8 cellular contexts compared by ENCODE assay signal in the genomic region with DNA sequence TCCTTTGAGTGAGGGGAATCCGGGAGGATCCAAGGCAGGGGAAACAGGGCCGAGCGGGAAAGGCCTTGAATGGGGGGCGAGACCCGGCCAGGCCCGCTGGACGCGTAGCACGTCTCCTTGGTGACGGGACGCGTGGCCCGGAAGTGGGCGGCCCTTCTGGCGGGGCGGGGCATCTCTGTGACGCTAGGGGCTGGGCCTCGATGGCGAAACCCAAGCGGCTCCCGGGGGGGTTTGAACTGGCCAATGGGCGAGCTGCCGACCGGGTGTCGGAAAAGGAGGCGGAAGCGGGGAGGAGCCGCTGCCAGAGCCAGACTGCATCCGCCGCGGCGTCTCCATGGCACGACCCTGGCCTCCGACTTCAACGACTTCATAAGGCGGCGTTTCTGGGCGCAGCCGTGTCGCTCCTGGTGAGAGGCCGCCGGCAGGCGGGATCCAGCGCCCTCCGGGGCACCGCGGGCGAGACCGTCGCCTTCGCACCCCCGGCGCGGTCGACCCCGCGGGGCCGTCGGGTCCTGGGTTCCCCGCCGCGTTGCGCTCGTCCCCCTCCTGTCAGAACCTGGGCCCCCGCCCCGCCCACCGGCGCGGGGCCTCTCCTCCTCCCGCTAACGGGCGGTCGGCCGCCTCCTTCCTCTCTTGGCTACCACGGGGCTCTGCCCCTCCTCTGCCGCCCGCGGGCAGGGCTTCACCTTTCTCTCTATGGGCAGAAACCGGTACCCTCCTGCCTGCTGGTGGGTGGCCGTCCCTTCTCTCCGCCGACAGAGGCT. TPM values are rescaled to one million over a fixed set of nuclear protein-coding genes. Genes with fewer than 3 reads are reported as not detected.
DNase-seq lines count a peak whose midpoint lies in the region; ATAC-seq and TF ChIP-seq lines count a peak whose summit lies in the region.

ODF2 (plus strand) TSS at position 158 of the 764 bp plus-strand sequence; CDS start at position 244, 86 bp downstream.

- H3K79me2 ChIP-seq in OCI-LY3 (ENCODE audit: low read length) = peaks cover 25% of the 10 kb centered on the region

- TF ChIP-seq CTCF in OCI-LY3 (IDR thresholded peaks at IDR 0.05; ENCODE audit: low read depth, low read length) (no peak), endothelial cell (IDR thresholded peaks at IDR 0.05; ENCODE audit: unreplicated experiment) (no peak)

- H3K4me1 Mint-ChIP-seq in endothelial cell (ENCODE audit: unreplicated experiment) = peaks cover 37% of the 10 kb centered on the region

- peaks cover 16% of the 10 kb centered on the region for H3K36me3 ChIP-seq in OCI-LY3 (replicated peaks; ENCODE audit: low read depth, low read length)

- H3K9me3 Mint-ChIP-seq in endothelial cell (ENCODE audit: unreplicated experiment) = no peaks in the 10 kb centered on the region

- peaks cover 9% of the 10 kb centered on the region for H3K27me3 Mint-ChIP-seq in endothelial cell (ENCODE audit: unreplicated experiment)

- H3K4me2 ChIP-seq in OCI-LY3 (ENCODE audit: low read length) = peak within 1 kb of the TSS; percentile 89

- H3K4me1 ChIP-seq in OCI-LY3 (ENCODE audit: low read length) = peaks cover 6% of the 10 kb centered on the region

- H4K20me1 ChIP-seq in OCI-LY3 (ENCODE audit: insufficient read depth, low read length) = peaks cover 7% of the 10 kb centered on the region

- ATAC-seq in GM21526 (IDR thresholded peaks at IDR 0.05; ENCODE audit: low FRiP score, unreplicated experiment) = peak; percentile 84

- H3K36me3 Mint-ChIP-seq in endothelial cell (ENCODE audit: low read depth, unreplicated experiment) = peaks cover 22% of the 10 kb centered on the region

- no peaks in the 10 kb centered on the region for H3K9me3 ChIP-seq in OCI-LY3 (ENCODE audit: insufficient read depth, low read length)

- H3K27ac ChIP-seq in OCI-LY3 (ENCODE audit: low read length) = peak within 1 kb of the TSS; percentile 74

- H3K4me3 Mint-ChIP-seq in endothelial cell (ENCODE audit: unreplicated experiment) = peak within 1 kb of the TSS; percentile 89

- H3K9ac ChIP-seq in OCI-LY3 (ENCODE audit: low read length) = peak within 1 kb of the TSS; percentile 86

- H3K4me3 ChIP-seq in OCI-LY3 (ENCODE audit: low read length) = peak within 1 kb of the TSS; percentile 93

- peak; percentile 98 for DNase-seq in DMS 273 (lab: John Stamatoyannopoulos, UW; ENCODE audit: unreplicated experiment)
- peak; percentile 96 for DNase-seq in HuH-7.5 (ENCODE audit: low spot score)
- peak; percentile 99 for DNase-seq in activated CD8-positive, alpha-beta memory T cell treated with anti-CD3 and anti-CD28 coated beads, Interleukin-2, amount 50 U/mL, for 4 hours
- DNase-seq in endothelial cell (ENCODE audit: low spot score) = peak; percentile 99
- DNase-seq in midbrain (lab: John Stamatoyannopoulos, UW) = peak; percentile 98
- peak; percentile 97 to 99 for DNase-seq in stimulated activated CD8-positive, alpha-beta memory T cell treated with anti-CD3 and anti-CD28 coated beads, Interleukin-15, amount 100 ng/mL, for 48 hours (ENCODE audit: low read depth in 2 of 2)

- H3K27me3 ChIP-seq in OCI-LY3 (ENCODE audit: low read depth, low read length) = peaks cover 6% of the 10 kb centered on the region; the same call in 1 of the 2 replicates

- H2AFZ ChIP-seq in OCI-LY3 (ENCODE audit: low read depth, low read length) = peak within 1 kb of the TSS; percentile 75

- peak within 1 kb of the TSS; percentile 93 for H3K27ac Mint-ChIP-seq in endothelial cell (ENCODE audit: unreplicated experiment)

RNA-seq across cellular contexts. Expression of gene ODF2, which starts in this region (rescaled TPM):
- total RNA-seq in endothelial cell (ENCODE audit: unreplicated experiment) = 83.8 TPM

Comparison
In these comparisons a context has a peak if more than half of its experiments do, and no peak if none do; other contexts are left out.
1. Peak in every context shown above with its lines: DNase-seq, ATAC-seq, H3K4me3 ChIP-seq and H3K27ac ChIP-seq.